31 cellular contexts compared by ENCODE assay signal in the genomic region with DNA sequence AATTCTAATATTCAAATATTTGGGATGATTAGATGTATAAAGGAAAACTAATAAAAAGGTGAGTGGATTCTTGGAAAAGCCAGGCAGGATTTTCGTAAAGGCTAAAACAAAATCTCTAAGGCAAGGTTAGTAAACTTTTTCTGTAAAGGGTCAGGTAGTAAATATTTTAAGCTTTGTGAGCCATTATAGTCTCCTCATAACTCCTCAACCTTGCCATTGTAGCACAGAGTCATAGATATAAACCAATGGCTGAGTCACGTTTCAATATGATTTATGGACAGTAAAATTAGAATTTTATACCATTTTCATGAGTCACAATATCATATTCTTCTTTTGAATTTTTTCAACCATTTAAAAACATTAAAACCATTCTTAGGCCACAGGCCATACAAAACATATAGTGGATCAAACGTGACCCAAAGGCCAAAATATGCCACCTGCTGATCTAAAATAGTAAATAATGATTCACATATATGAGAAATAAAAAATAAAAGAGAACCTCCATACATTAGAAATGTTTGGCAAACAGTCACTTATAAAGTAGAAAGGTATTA.
"Had no signal": no experiment of that assay in that cellular context is flagged by ENCODE, and none has a peak within 500 bp of the region (broad histone marks: within the 10 kb centered on the region; RNA-seq: fewer than 3 reads in every experiment).

No MANE protein-coding gene starts in this region.

- H3K36me3 ChIP-seq: adrenal gland, ascending aorta, brain microvascular endothelial cell, breast epithelium, cardiac muscle cell had no signal

- H3K4me3 ChIP-seq: adrenal gland, ascending aorta, body of pancreas, breast epithelium, cardiac muscle cell had no signal

- H3K27me3 ChIP-seq: adrenal gland, ascending aorta, body of pancreas, brain microvascular endothelial cell, breast epithelium, cardiac muscle cell had no signal

- H3K4me1 ChIP-seq: adrenal gland, ascending aorta, body of pancreas, breast epithelium had no signal

- DNase-seq: activated effector memory CD4-positive, alpha-beta T cell treated with anti-CD3 and anti-CD28 coated beads, Interleukin-2, amount 50 U/mL, for 16 hours; activated effector memory CD4-positive, alpha-beta T cell treated with Interleukin-2 at 50 U/mL for 16 hours; activated gamma-delta T cell; activated gamma-delta T cell treated with Interleukin-2 at 50 U/mL for 16 hours; activated naive CD4-positive, alpha-beta T cell; activated naive CD4-positive, alpha-beta T cell treated with anti-CD3 and anti-CD28 coated beads for 36 hours; activated naive CD4-positive, alpha-beta T cell treated with anti-CD3 and anti-CD28 coated beads, Interleukin-2, amount 10 ng/mL, durations not matched to agents 7 days and 5 days; activated naive CD4-positive, alpha-beta T cell treated with anti-CD3 and anti-CD28 coated beads, Interleukin-2, amount 50 U/mL, for 16 hours; activated naive CD4-positive, alpha-beta T cell treated with Interleukin-2 at 50 U/mL for 16 hours; activated naive CD8-positive, alpha-beta T cell treated with anti-CD3 and anti-CD28 coated beads for 36 hours; activated naive CD8-positive, alpha-beta T cell treated with anti-CD3 and anti-CD28 coated beads, Interleukin-2, amount 10 ng/mL, durations not matched to agents 7 days and 5 days; activated naive CD8-positive, alpha-beta T cell treated with anti-CD3 and anti-CD28 coated beads, Interleukin-2, amount 50 U/mL, for 24 hours; activated T-cell treated with anti-CD3 and anti-CD28 coated beads, Interleukin-2, amount 50 U/mL, for 24 hours; activated T-cell treated with anti-CD3 and anti-CD28 coated beads, Interleukin-2, amount 50 U/mL, for 4 hours; activated T-cell treated with anti-CD3 and anti-CD28 coated beads, Interleukin-2, amount 50 U/mL, for 48 hours; activated T-cell treated with anti-CD3 and anti-CD28 coated beads, Interleukin-2, amount 50 U/mL, for 72 hours; adrenal gland; amniotic stem cell; amygdala; anterior cingulate cortex; aorta; body of pancreas; brain microvascular endothelial cell; caudate nucleus; central memory CD4-positive, alpha-beta T cell; cerebellar nuclear complex had no signal

- H3K27ac ChIP-seq: adrenal gland, ascending aorta, body of pancreas, brain microvascular endothelial cell, breast epithelium, cardiac muscle cell had no signal

- ATAC-seq: activated naive CD4-positive, alpha-beta T cell treated with anti-CD3 and anti-CD28 coated beads, Interleukin-2, amount 50 U/mL, for 72 hours; activated naive CD8-positive, alpha-beta T cell treated with anti-CD3 and anti-CD28 coated beads, Interleukin-2, amount 50 U/mL, for 24 hours; activated T-cell treated with anti-CD3 and anti-CD28 coated beads, Interleukin-2, amount 50 U/mL, for 4 hours; activated T-cell treated with anti-CD3 and anti-CD28 coated beads, Interleukin-2, amount 50 U/mL, for 72 hours; activated T-helper 17 cell treated with anti-CD3 and anti-CD28 coated beads, Interleukin-2, amount 50 U/mL, for 72 hours; body of pancreas had no signal

- H3K9me3 ChIP-seq: adrenal gland, ascending aorta, body of pancreas, breast epithelium had no signal
